ENCODE assay signal across 8 cellular contexts in genomic region chr11:119207300-119207570, GRCh38. TPM values are rescaled to one million over a fixed set of nuclear protein-coding genes. Genes with fewer than 3 reads are reported as not detected.
DNase-seq lines count a peak whose midpoint lies in the region; ATAC-seq and TF ChIP-seq lines count a peak whose summit lies in the region.

No MANE protein-coding gene starts in this region.

- intact Hi-C loops in Panc1 (cut with micrococcal nuclease; ENCODE audit: unreplicated experiment): no loop called here
- intact Hi-C loops in esophagus squamous epithelium (cut with DNase I): loop anchor here (5.0 to 10.0 kb wide), 2 partner anchors 88 to 115 kb away; no protein-coding TSS in a partner anchor
- intact Hi-C loops in prostate gland (cut with DNase I): loop anchor here (2.0 to 5.0 kb wide), 3 partner anchors 80 to 132 kb away; no protein-coding TSS in a partner anchor

- H3K27me3 ChIP-seq in Panc1 (ENCODE audit: control insufficient read depth, insufficient read depth, low read length) (no peaks in the 10 kb centered on the region), esophagus squamous epithelium (no peaks in the 10 kb centered on the region), prostate gland (replicated peaks; ENCODE audit: insufficient read depth) (no peaks in the 10 kb centered on the region)

- no peak for TF ChIP-seq POLR2A in esophagus squamous epithelium (IDR thresholded peaks at IDR 0.05)
- TF ChIP-seq POLR2A in prostate gland (IDR thresholded peaks at IDR 0.05): no peak

- no peak for ATAC-seq in Panc1
- ATAC-seq in GM18867 (IDR thresholded peaks at IDR 0.05; ENCODE audit: unreplicated experiment): no peak

- CTCF ChIA-PET in Panc1 (lab: Charles Lee): no interaction called here

- no peak for TF ChIP-seq CTCF in Panc1 (IDR thresholded peaks at IDR 0.05)
- TF ChIP-seq CTCF in esophagus squamous epithelium (IDR thresholded peaks at IDR 0.05): no peak
- no peak for TF ChIP-seq CTCF in prostate gland (IDR thresholded peaks at IDR 0.05)
- no peak for TF ChIP-seq CTCF in GM10266 (IDR thresholded peaks at IDR 0.05; ENCODE audit: control insufficient read depth, insufficient read depth, low read depth, missing control alignments)

- H3K36me3 ChIP-seq in Panc1 (ENCODE audit: control insufficient read depth, insufficient read depth, low read length): no peaks in the 10 kb centered on the region
- no peaks in the 10 kb centered on the region for H3K36me3 ChIP-seq in esophagus squamous epithelium
- no peaks in the 10 kb centered on the region for H3K36me3 ChIP-seq in prostate gland

- H3K4me3 ChIP-seq in GM08714 (ENCODE audit: low read length) (peak overlapping the region; percentile 96), Panc1 (ENCODE audit: low read depth in 2 of 2, low read length in 2 of 2) (peak overlapping the region; percentile 80 to 96), esophagus squamous epithelium (peak overlapping the region; percentile 85 to 99 (median 96)), prostate gland (peak overlapping the region; percentile 90 to 94)

- H3K4me1 ChIP-seq in Panc1 (ENCODE audit: control insufficient read depth, insufficient read depth, low read length) (peaks cover 32% of the 10 kb centered on the region), esophagus squamous epithelium (peaks cover 16 to 48% (median 16%) of the 10 kb centered on the region in 3 donors), prostate gland (replicated peaks) (no peaks in the 10 kb centered on the region)

- POLR2A ChIA-PET in Panc1 (lab: Charles Lee): no interaction called here

- H3K27ac ChIP-seq in Panc1 (ENCODE audit: low read length): peak overlapping the region; percentile 89
- H3K27ac ChIP-seq in esophagus squamous epithelium: peak overlapping the region in 3 of 4 donors; percentile 97 to 99 (median 99)
- peak overlapping the region; percentile 96 to 98 for H3K27ac ChIP-seq in prostate gland

- H3K9me3 ChIP-seq in Panc1 (ENCODE audit: control insufficient read depth, insufficient read depth, low read depth, low read length): no peaks in the 10 kb centered on the region
- no peaks in the 10 kb centered on the region for H3K9me3 ChIP-seq in esophagus squamous epithelium
- H3K9me3 ChIP-seq in prostate gland: no peaks in the 10 kb centered on the region

- WGBS in esophagus squamous epithelium, 2 donors: 5 to 6% methylated on average over 5 of the region's 5 CpGs
- 3% methylated on average over 5 of the region's 5 CpGs for WGBS in prostate gland

- in situ Hi-C loops in Panc1 (cut with HindIII; ENCODE audit: low pct_unique_long_range_greater_than_20kb, low sequenced_read_pairs): no loop called here

- DNase-seq in Panc1 (ENCODE audit: low read depth, low spot score) (no peak), esophagus squamous epithelium (lab: John Stamatoyannopoulos, UW) (no peak), prostate gland (ENCODE audit: low spot score) (no peak), GM10266 (ENCODE audit: extremely low spot score) (no peak), islet precursor cell (no peak), foreskin melanocyte (no peak)

- BruUV-seq in Panc1 (replicated peaks; lab: Mats Ljungman, UMichigan): no TSS peak

RNA-seq across cellular contexts. Expression of gene CBL, which starts 1.1 kb away (rescaled TPM):
- total RNA-seq in Panc1 (2021; ENCODE audit: unreplicated experiment) (69.9 TPM), esophagus squamous epithelium (10 to 100 TPM in 3 of 4 donors, 1 to 10 TPM in 1; 9.9 to 14.2 (median 12.4) TPM), prostate gland (10 to 100 TPM in 1 of 2 donors, 1 to 10 TPM in 1; 9.8 to 38.8 TPM)
- 22.0 TPM for polyA plus RNA-seq in Panc1 (2012; ENCODE audit: insufficient read length)

RNA-seq across cellular contexts. Expression of gene NHERF4, which starts 22.0 kb away (rescaled TPM):
- total RNA-seq in Panc1 (2021; ENCODE audit: unreplicated experiment) (0.23 TPM), esophagus squamous epithelium (under 1 TPM in 1 of 4 donors, not detected in 3; under 0.01 TPM), prostate gland (not detected)
- polyA plus RNA-seq in Panc1 (2012; ENCODE audit: insufficient read length): not detected

RNA-seq across cellular contexts. Expression of gene NLRX1, which starts 38.7 kb away (rescaled TPM):
- total RNA-seq in Panc1 (2021; ENCODE audit: unreplicated experiment) (25.2 TPM), esophagus squamous epithelium (10 to 100 TPM; 31.5 to 83.3 (median 67.5) TPM), prostate gland (10 to 100 TPM; 18.8 to 26.1 TPM)
- 29.2 TPM for polyA plus RNA-seq in Panc1 (2012; ENCODE audit: insufficient read length)

RNA-seq across cellular contexts. Expression of gene ABCG4, which starts 58.4 kb away (rescaled TPM):
- total RNA-seq in Panc1 (2021; ENCODE audit: unreplicated experiment) (0.39 TPM), esophagus squamous epithelium (under 1 TPM; 0.15 to 0.94 (median 0.39) TPM), prostate gland (under 1 TPM in 1 of 2 donors, not detected in 1; 0.85 TPM)
- polyA plus RNA-seq in Panc1 (2012; ENCODE audit: insufficient read length): 0.76 TPM
